In the genomic region with DNA sequence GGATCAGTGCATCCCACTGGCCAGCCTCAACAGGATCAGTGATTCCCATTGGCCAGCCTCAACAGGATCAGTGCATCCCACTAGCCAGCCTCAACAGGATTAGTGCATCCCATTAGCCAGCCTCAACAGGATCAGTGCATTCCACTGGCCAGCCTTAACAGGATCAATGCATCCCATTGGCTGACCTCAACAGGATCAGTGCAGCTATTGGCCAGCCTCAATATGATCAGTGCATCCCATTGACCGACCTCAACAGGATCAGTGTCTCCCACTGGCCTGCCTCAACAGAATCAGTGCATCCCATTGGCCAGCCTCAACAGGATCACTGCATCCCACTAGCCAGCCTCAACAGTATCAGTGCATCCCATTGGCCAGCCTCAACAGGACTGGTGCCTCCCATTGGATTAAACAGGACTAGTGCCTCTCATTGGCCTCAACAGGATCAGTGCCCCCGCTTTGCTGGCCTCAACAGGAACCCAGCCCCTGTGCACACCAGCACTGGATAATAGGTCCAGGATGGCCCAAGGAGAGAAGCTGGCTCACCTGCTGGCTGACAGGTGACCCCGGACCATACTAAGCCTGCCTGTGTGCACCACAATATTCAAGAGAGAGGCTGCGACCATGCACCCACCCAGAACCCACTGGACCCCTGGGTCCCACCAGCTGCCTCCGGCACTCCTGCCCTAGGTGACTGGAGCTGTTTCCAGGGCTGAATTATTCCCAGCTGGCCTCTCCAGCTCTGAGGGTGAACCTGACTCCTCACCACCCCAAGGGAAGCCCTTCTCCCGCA, we compare ENCODE assay signal across 25 cellular contexts. TPM values are rescaled to one million over a fixed set of nuclear protein-coding genes. Genes with fewer than 3 reads are reported as not detected.
DNase-seq lines count a peak whose midpoint lies in the region; ATAC-seq, FAIRE-seq and TF ChIP-seq lines count a peak whose summit lies in the region.
"Had no signal": no experiment of that assay in that cellular context is flagged by ENCODE, and none has a peak within 500 bp of the region (broad histone marks: within the 10 kb centered on the region; RNA-seq: fewer than 3 reads in every experiment).

No MANE protein-coding gene starts in this region.

- H4K20me1 ChIP-seq in GM23248 (ENCODE audit: insufficient read depth) (no peaks in the 10 kb centered on the region), HepG2 (ENCODE audit: insufficient read depth, low read length) (no peaks in the 10 kb centered on the region)

- H3K9me3 ChIP-seq in GM23248 (ENCODE audit: low read depth): no peaks in the 10 kb centered on the region
- no peaks in the 10 kb centered on the region for H3K9me3 ChIP-seq in HepG2 (ENCODE audit: low read length)
- H3K9me3 ChIP-seq: esophagus muscularis mucosa, gastrocnemius medialis, right lobe of liver, uterus had no signal

- no peak overlapping the region for H3K27ac ChIP-seq in GM23248
- no peak overlapping the region for H3K27ac ChIP-seq in HepG2 (ENCODE audit: extremely low read length, insufficient read depth, low read length)
- H3K27ac ChIP-seq: parathyroid adenoma, right lobe of liver, uterus had no signal

- peak overlapping the region; percentile 44 for H3K4me2 ChIP-seq in GM23248 (ENCODE audit: unreplicated experiment)
- H3K4me2 ChIP-seq in HepG2 (ENCODE audit: low read depth, low read length): peak overlapping the region; percentile 82

- H3K4me3 ChIP-seq in GM23248 (no peak overlapping the region), HepG2 (replicated peaks in 1 of 3; ENCODE audit: insufficient read depth in 1 of 3, low read depth in 2 of 3, low read length in 3 of 3) (peak overlapping the region in 2 of 3 experiments; percentile 49 to 74; a peak in 4 of 6 replicates)
- H3K4me3 ChIP-seq: gastrocnemius medialis, lung, right lobe of liver, uterus had no signal

- H3K36me3 ChIP-seq in GM23248 (ENCODE audit: low read depth) (no peaks in the 10 kb centered on the region), HepG2 (replicated peaks in 1 of 2; ENCODE audit: control insufficient read depth in 1 of 2, insufficient read depth in 2 of 2, low read length in 2 of 2) (no peaks in the 10 kb centered on the region)
- H3K36me3 ChIP-seq: esophagus muscularis mucosa, gastrocnemius medialis, right lobe of liver, uterus had no signal

- H3K79me2 ChIP-seq in GM23248 (ENCODE audit: insufficient read depth) (no peaks in the 10 kb centered on the region), HepG2 (ENCODE audit: insufficient read depth, low read length) (no peaks in the 10 kb centered on the region)
- H3K79me2 ChIP-seq: parathyroid adenoma had no signal

- ATAC-seq in HepG2 (no peak), HG03135 (IDR thresholded peaks at IDR 0.05; ENCODE audit: unreplicated experiment) (no peak)
- ATAC-seq: effector memory CD8-positive, alpha-beta T cell had no signal

- no peaks in the 10 kb centered on the region for H3K9me2 ChIP-seq in GM23248 (ENCODE audit: insufficient read depth)

- TF ChIP-seq CTCF in HepG2 (CRISPR knock-in tag; IDR thresholded peaks at IDR 0.05): no peak

- H3K4me1 ChIP-seq in GM23248 (ENCODE audit: insufficient read depth): 0 out of 2 replicates have a peak, but pooled peaks cover 10% of the 10 kb centered on the region
- peaks cover 61% of the 10 kb centered on the region for H3K4me1 ChIP-seq in HepG2 (ENCODE audit: insufficient read depth, low read length)
- H3K4me1 ChIP-seq: right lobe of liver, uterus had no signal

- TF ChIP-seq EP300 in HepG2 (IDR thresholded peaks at IDR 0.05; ENCODE audit: low read depth in 2 of 2, low read length in 2 of 2) (no peak), HepG2 (CRISPR knock-in tag; IDR thresholded peaks at IDR 0.05; ENCODE audit: borderline replicate concordance) (no peak)

- H3K9ac ChIP-seq in GM23248 (peak overlapping the region; percentile 47), HepG2 (ENCODE audit: insufficient read depth, low read depth, low read length) (peak overlapping the region; percentile 64; the same call in 1 of the 2 replicates)
- H3K9ac ChIP-seq: parathyroid adenoma had no signal

- in situ Hi-C loops in GM23248 (cut with MboI) (no loop called here), SK-MEL-5 (cut with HindIII; ENCODE audit: low pct_unique_long_range_greater_than_20kb, low sequenced_read_pairs) (no loop called here), HepG2 (cut with HindIII; ENCODE audit: extremely low pct_ligation_motif_present, low pct_unique_long_range_greater_than_20kb) (no loop called here)

- WGBS in GM23248 (ENCODE audit: low coverage in 1 of 2, low lambda C conversion rate in 2 of 2, missing lambda C conversion rate in 2 of 2), 2 experiments: 64 to 72% methylated on average over 6 of the region's 6 CpGs
- WGBS in HepG2 (ENCODE audit: low lambda C conversion rate): 77% methylated on average over 2 of the region's 6 CpGs

- TF ChIP-seq POLR2A in HepG2 (IDR thresholded peaks at IDR 0.05; ENCODE audit: insufficient read depth in 1 of 2, low read depth in 2 of 2, low read length in 2 of 2): no peak

- no peak for DNase-seq in GM23248
- DNase-seq in SK-MEL-5 (ENCODE audit: low read depth, low spot score): peak; percentile 27
- no peak for DNase-seq in HepG2 (ENCODE audit: low spot score)
- peak; percentile 23 for DNase-seq in posterior vena cava (ENCODE audit: low spot score)
- DNase-seq in RKO (ENCODE audit: low spot score): no peak
- no peak for DNase-seq in activated CD4-positive, alpha-beta T cell treated with anti-CD3 and anti-CD28 coated beads, Interleukin-2, amount 50 U/mL, for 48 hours
- no peak for DNase-seq in HPDE6-E6E7 (ENCODE audit: extremely low spot score)
- DNase-seq: activated CD4-positive, alpha-beta T cell treated with anti-CD3 and anti-CD28 coated beads for 48 hours; effector memory CD8-positive, alpha-beta T cell; gastrocnemius medialis; NCI-H1092; NCI-H2029; NCI-H2227 treated with DMSO at 0.1 percent for 48 hours; NCI-H82; substantia nigra; uterus had no signal

- CTCF ChIA-PET in HepG2 (lab: Yijun Ruan, JAX; ENCODE audit: low intra/inter-chr PET ratio, low total read pairs): no interaction called here

- no peak for TF ChIP-seq RAD21 in HepG2 (CRISPR knock-in tag; IDR thresholded peaks at IDR 0.05)

- BruUV-seq in HepG2 (replicated peaks; lab: Mats Ljungman, UMichigan): no TSS peak

- H2AFZ ChIP-seq in GM23248: peak overlapping the region; percentile 86
- no peak overlapping the region for H2AFZ ChIP-seq in HepG2 (ENCODE audit: low read length)
- H2AFZ ChIP-seq: parathyroid adenoma had no signal

- H3F3A ChIP-seq in GM23248 (ENCODE audit: insufficient read depth): no peaks in the 10 kb centered on the region; the same call in 1 of the 2 replicates

- POLR2A ChIA-PET in HepG2 (lab: Yijun Ruan, JAX): interaction anchor here (1.0 to 4.8 kb wide), 5 partner anchors 9 to 127 kb away, joined by 3 to 36 read pairs (median 6); no protein-coding TSS in a partner anchor

- FAIRE-seq in HepG2 (lab: Jason Lieb, UNC): no peak
- FAIRE-seq: D721Med, GM18507, keratinocyte had no signal

- intact Hi-C loops in HepG2 (cut with micrococcal nuclease; ENCODE audit: unreplicated experiment): no loop called here
- intact Hi-C loops in posterior vena cava (cut with DNase I): no loop called here

- H3K27me3 ChIP-seq in GM23248 (replicated peaks; ENCODE audit: insufficient read depth) (no peaks in the 10 kb centered on the region), HepG2 (ENCODE audit: control insufficient read depth in 1 of 2, insufficient read depth in 2 of 2, low read length in 2 of 2) (no peaks in the 10 kb centered on the region; a peak in 1 of 5 replicates)
- H3K27me3 ChIP-seq: right lobe of liver, uterus had no signal

TF ChIP-seq in HepG2, 621 proteins besides CTCF, POLR2A, EP300 and RAD21 (continues in another document):
- TF ChIP-seq CCAR2 (optimal IDR thresholded peaks at IDR 0.05; ENCODE audit: low read depth, low read length): no peak
- TF ChIP-seq NFYC (CRISPR knock-in tag; IDR thresholded peaks at IDR 0.05): 0 out of 2 replicates have a peak, but pooled peaks have one; percentile 20

RNA-seq across cellular contexts. Expression of gene PDGFA, which starts 59.9 kb away (rescaled TPM):
- total RNA-seq in GM23248 (2014; rRNA removed; shearing (Covaris generic)): 8.4 and 9.4 TPM in 2 replicates
- polyA plus RNA-seq in GM23248 (2016; fragmentation: Nextera tagmentation; extraction: Ambion mirVana) (4.7 and 5.1 TPM in 2 replicates), HepG2 (2011; rRNA removed) (2.4 and 3.4 TPM in 2 replicates)
- 2.4 and 2.9 TPM in 2 replicates for total RNA-seq in SK-MEL-5 (2014; rRNA removed; shearing (Covaris generic))
- polyA plus RNA-seq in SK-MEL-5 (2015; cell fraction: cytosol; rRNA removed): 2.6 and 3.9 TPM in 2 replicates
- 2.5 and 3.9 TPM in 2 replicates for polyA plus RNA-seq in SK-MEL-5 (2015; cell fraction: nucleus; rRNA removed)
- total RNA-seq in HepG2 (2016; rRNA removed; fragmentation: Illumina TruSeq; extraction: Trizol) (0.80 and 1.5 TPM in 2 replicates), posterior vena cava (10 to 100 TPM; 54.1 to 63.1 TPM)
- 1.1 and 1.6 TPM in 2 replicates for total RNA-seq in HepG2 (2016; cell fraction: cytosol; rRNA removed; fragmentation: Illumina TruSeq; extraction: Trizol; ENCODE audit: low read depth)
- total RNA-seq in HepG2 (2016; cell fraction: insoluble cytoplasmic fraction; rRNA removed; fragmentation: Illumina TruSeq; extraction: Trizol): 1.0 and 1.8 TPM in 2 replicates
- 2.6 and 3.0 TPM in 2 replicates for total RNA-seq in HepG2 (2016; cell fraction: membrane; rRNA removed; fragmentation: Illumina TruSeq; extraction: Trizol)
- total RNA-seq in HepG2 (2016; cell fraction: nucleus; rRNA removed; fragmentation: Illumina TruSeq; extraction: Trizol): 1.3 and 1.4 TPM in 2 replicates
- 1.2 and 2.1 TPM in 2 replicates for polyA plus RNA-seq in HepG2 (2011; cell fraction: cytosol; rRNA removed)
- polyA plus RNA-seq in HepG2 (2011; cell fraction: nucleus; rRNA removed): 2.9 and 5.0 TPM in 2 replicates
- 1.2 and 1.3 TPM in 2 replicates for polyA plus RNA-seq in HepG2 (2012)
- polyA plus RNA-seq in HepG2 (2016; cell fraction: cytosol; fragmentation: Illumina TruSeq; extraction: Trizol; ENCODE audit: low read depth): 0.57 and 0.60 TPM in 2 replicates
- 0.93 and 1.1 TPM in 2 replicates for polyA plus RNA-seq in HepG2 (2016; cell fraction: insoluble cytoplasmic fraction; fragmentation: Illumina TruSeq; extraction: Trizol; ENCODE audit: low read depth)
- polyA plus RNA-seq in HepG2 (2016; cell fraction: membrane; fragmentation: Illumina TruSeq; extraction: Trizol; ENCODE audit: low read depth): 1.1 TPM in 2 replicates
- polyA plus RNA-seq in HepG2 (2016; cell fraction: nucleus; fragmentation: Illumina TruSeq; extraction: Trizol; ENCODE audit: insufficient read depth, low read depth): 1.9 TPM in 2 replicates
- 14.6 and 20.5 TPM in 2 replicates for polyA minus RNA-seq in HepG2 (2011; rRNA and poly(A)+ RNA removed; ENCODE audit: low replicate concordance)
- 4.8 and 15.5 TPM in 2 replicates for polyA minus RNA-seq in HepG2 (2011; cell fraction: cytosol; rRNA and poly(A)+ RNA removed)
- 2.3 and 2.4 TPM in 2 replicates for polyA minus RNA-seq in HepG2 (2011; cell fraction: nucleus; rRNA and poly(A)+ RNA removed)
- total RNA-seq: OCI-LY7 had no signal

Comparison
In these comparisons a context has a peak if more than half of its experiments do, and no peak if none do; other contexts are left out.
1. DNase-seq: peak in SK-MEL-5 (single experiment) and posterior vena cava (single experiment); none in GM23248 (single experiment), HepG2 (single experiment), RKO (single experiment), activated CD4-positive, alpha-beta T cell treated with anti-CD3 and anti-CD28 coated beads, Interleukin-2, amount 50 U/mL, for 48 hours (0 of 2) and HPDE6-E6E7 (single experiment).